In genomic region chr12:27652174-27652763, GRCh38 we compare ENCODE assay signal across 9 cellular contexts. TPM values are rescaled to one million over a fixed set of nuclear protein-coding genes. Genes with fewer than 3 reads are reported as not detected.
A peak's percentile ranks its signal among the peaks of the same experiment; 100 is the strongest.
DNase-seq lines count a peak whose midpoint lies in the region; ATAC-seq, FAIRE-seq and TF ChIP-seq lines count a peak whose summit lies in the region.
"Had no signal": no experiment of that assay in that cellular context is flagged by ENCODE, and none has a peak within 500 bp of the region (broad histone marks: within the 10 kb centered on the region; RNA-seq: fewer than 3 reads in every experiment).

No MANE protein-coding gene starts in this region.

- peaks cover 0 to 3% of the 10 kb centered on the region in 2 experiments; a peak in 2 of 3 replicates for H3K36me3 ChIP-seq in HEK293 (ENCODE audit: control insufficient read depth in 2 of 2, insufficient read depth in 1 of 2, low read length in 2 of 2)
- peaks cover 0 to 90% (median 28%) of the 10 kb centered on the region in 9 donors for H3K36me3 ChIP-seq in heart right ventricle

- intact Hi-C loops in heart right ventricle (cut with DNase I), result loop anchor here in 9 of 10 donors (2.0 to 10.0 kb wide), 8 partner anchors 125 to 317 kb away; partner anchors contain the start of genes PPFIBP1 (in 3 of the 9) and BMAL2 (in 1 of the 9)

- H3K4me1 ChIP-seq in HEK293 (ENCODE audit: control insufficient read depth, insufficient read depth, low read length), result no peaks in the 10 kb centered on the region
- H3K4me1 ChIP-seq in heart right ventricle, result peaks cover 0 to 15% (median 0%) of the 10 kb centered on the region in 9 donors

- peak; percentile 51 for FAIRE-seq in D721Med (lab: Jason Lieb, UNC)

- H3K27ac ChIP-seq in HEK293 (ENCODE audit: extremely low read depth, low read depth, low read length) (no peak overlapping the region), heart right ventricle (no peak overlapping the region)

- peak; percentile 22 for DNase-seq in D721Med (ENCODE audit: insufficient read length, low spot score)
- peak; percentile 41 to 87 for DNase-seq in NCI-H526 (lab: John Stamatoyannopoulos, UW)
- DNase-seq in amniotic stem cell (lab: John Stamatoyannopoulos, UW), result peak; percentile 75
- DNase-seq in heart right ventricle, result peak in 1 of 2 donors; percentile 85
- DNase-seq in putamen (ENCODE audit: low spot score), result peak; percentile 75
- DNase-seq in T-helper 2 cell treated with Interferon-gamma antibody and Interleukin-4, amounts not matched to agents 5 μg/mL and 100 μg/mL, for 36 hours (ENCODE audit: low spot score), result no peak

- ATAC-seq in heart right ventricle (peak in 7 of 8 donors; percentile 75 to 87 (median 82)), GM19463 (IDR thresholded peaks at IDR 0.05; ENCODE audit: unreplicated experiment) (no peak)

- H3K27ac Mint-ChIP-seq in T-helper 2 cell treated with Interferon-gamma antibody and Interleukin-4, amounts not matched to agents 5 μg/mL and 100 μg/mL, for 36 hours, result no peak overlapping the region
- H3K27ac Mint-ChIP-seq: stimulated activated naive CD8-positive, alpha-beta T cell treated with anti-CD3 and anti-CD28 coated beads, Interleukin-15, Interleukin-2, amounts not matched to agents 100 ng/mL and 50 ng/mL, for 24 hours had no signal

- peaks cover 12% of the 10 kb centered on the region for H3K4me1 Mint-ChIP-seq in T-helper 2 cell treated with Interferon-gamma antibody and Interleukin-4, amounts not matched to agents 5 μg/mL and 100 μg/mL, for 36 hours (ENCODE audit: low read depth)

- no peaks in the 10 kb centered on the region for H3K36me3 Mint-ChIP-seq in T-helper 2 cell treated with Interferon-gamma antibody and Interleukin-4, amounts not matched to agents 5 μg/mL and 100 μg/mL, for 36 hours (ENCODE audit: low read depth)

- H3K9me3 ChIP-seq in HEK293 (ENCODE audit: control insufficient read depth, insufficient read depth, low read depth, low read length) (no peaks in the 10 kb centered on the region), heart right ventricle (no peaks in the 10 kb centered on the region)

- TF ChIP-seq CTCF in D721Med (IDR thresholded peaks at IDR 0.05; ENCODE audit: insufficient read depth, missing control alignments) (peak; percentile 90), HEK293 (tag by site-specific recombination; IDR thresholded peaks at IDR 0.05) (0 out of 2 replicates have a peak, but pooled peaks have one; percentile 24), heart right ventricle (IDR thresholded peaks at IDR 0.05) (peak; percentile 74 to 95 (median 89))

- no peaks in the 10 kb centered on the region for H3K27me3 ChIP-seq in heart right ventricle

- no peak overlapping the region for H3K4me3 Mint-ChIP-seq in T-helper 2 cell treated with Interferon-gamma antibody and Interleukin-4, amounts not matched to agents 5 μg/mL and 100 μg/mL, for 36 hours
- H3K4me3 Mint-ChIP-seq: stimulated activated naive CD8-positive, alpha-beta T cell treated with anti-CD3 and anti-CD28 coated beads, Interleukin-15, Interleukin-2, amounts not matched to agents 100 ng/mL and 50 ng/mL, for 24 hours had no signal

- POLR2A ChIA-PET in HEK293 (lab: Yijun Ruan, JAX), result no interaction called here

- no peaks in the 10 kb centered on the region for H3K9me3 Mint-ChIP-seq in T-helper 2 cell treated with Interferon-gamma antibody and Interleukin-4, amounts not matched to agents 5 μg/mL and 100 μg/mL, for 36 hours
- H3K9me3 Mint-ChIP-seq: stimulated activated naive CD8-positive, alpha-beta T cell treated with anti-CD3 and anti-CD28 coated beads, Interleukin-15, Interleukin-2, amounts not matched to agents 100 ng/mL and 50 ng/mL, for 24 hours had no signal

- no peak overlapping the region for H3K4me3 ChIP-seq in HEK293 (ENCODE audit: low read depth, low read length)
- no peak overlapping the region for H3K4me3 ChIP-seq in heart right ventricle

- CTCF ChIA-PET in HEK293 (lab: Yijun Ruan, JAX), result interaction anchor here (0.6 to 1.7 kb wide), 19 partner anchors 10 to 893 kb away, joined by 3 to 7 read pairs (median 3); no protein-coding TSS in a partner anchor

- peaks cover 5% of the 10 kb centered on the region for H3K27me3 Mint-ChIP-seq in T-helper 2 cell treated with Interferon-gamma antibody and Interleukin-4, amounts not matched to agents 5 μg/mL and 100 μg/mL, for 36 hours (ENCODE audit: low read depth)
- H3K27me3 Mint-ChIP-seq: stimulated activated naive CD8-positive, alpha-beta T cell treated with anti-CD3 and anti-CD28 coated beads, Interleukin-15, Interleukin-2, amounts not matched to agents 100 ng/mL and 50 ng/mL, for 24 hours had no signal

- WGBS in heart right ventricle, 2 donors, result 25 to 56% methylated on average over 1 of the region's 1 CpG

TF ChIP-seq in HEK293, 187 proteins besides CTCF, POLR2A, EP300 and RAD21:
- TF ChIP-seq PRDM1 (tag by site-specific recombination; IDR thresholded peaks at IDR 0.05) (peak; percentile 84), ZNF654 (tag by site-specific recombination; IDR thresholded peaks at IDR 0.05; ENCODE audit: low read depth) (peak; percentile 85), ZNF2 (tag by site-specific recombination; IDR thresholded peaks at IDR 0.05) (peak; percentile 69; the same call in 1 of the 2 replicates), ZNF660 (tag by site-specific recombination; IDR thresholded peaks at IDR 0.05) (peak; percentile 58), ZNF585B (tag by site-specific recombination; IDR thresholded peaks at IDR 0.05) (no peak), ZBTB26 (tag by site-specific recombination; optimal IDR thresholded peaks at IDR 0.05) (no peak), IKZF3 (tag by site-specific recombination; IDR thresholded peaks at IDR 0.05) (peak; percentile 94), ZNF112 (tag by site-specific recombination; IDR thresholded peaks at IDR 0.05) (no peak)

RNA-seq across cellular contexts. Expression of gene REP15, which starts 44.0 kb away (rescaled TPM):
- total RNA-seq in heart right ventricle, result 10 to 100 TPM in 1 of 10 donors, 1 to 10 TPM in 9; 3.2 to 10.6 (median 5.9) TPM
- 1 to 10 TPM; 4.1 to 6.7 TPM for polyA plus RNA-seq in heart right ventricle

RNA-seq across cellular contexts. Expression of gene MRPS35, which starts 58.4 kb away (rescaled TPM):
- total RNA-seq in heart right ventricle, result 10 to 100 TPM; 48.7 to 75.3 (median 65.3) TPM
- 10 to 100 TPM; 27.3 to 49.0 TPM for polyA plus RNA-seq in heart right ventricle

Comparison
In these comparisons a context has a peak if more than half of its experiments do, and no peak if none do; other contexts are left out.
1. CTCF ChIP-seq: peak in every context shown above with its lines; median percentile 90 in D721Med; 89 in heart right ventricle; 24 in HEK293.